Comparison of ENCODE assay signal across 8 cellular contexts in genomic region chr6:15661815-15662245, GRCh38. TPM values are rescaled to one million over a fixed set of nuclear protein-coding genes. Genes with fewer than 3 reads are reported as not detected.
DNase-seq lines count a peak whose midpoint lies in the region; ATAC-seq and TF ChIP-seq lines count a peak whose summit lies in the region.

No MANE protein-coding gene starts in this region.

- CTCF ChIA-PET in SK-N-SH (lab: Yijun Ruan, JAX) (interaction anchor here (0.6 to 1.0 kb wide), 2 partner anchors 180 to 467 kb away, joined by 3 read pairs; partner anchors contain the start of gene MYLIP), T-cell (lab: Charles Lee) (interaction anchor here in 1 of 2 donors (1.2 kb wide), 1 partner anchor 15 kb away, joined by 3 read pairs; no protein-coding TSS in a partner anchor)

- 38% methylated on average over 10 of the region's 16 CpGs for WGBS in SK-N-SH (ENCODE audit: low lambda C conversion rate)
- 20% methylated on average over 16 of the region's 16 CpGs for WGBS in smooth muscle cell (ENCODE audit: low lambda C conversion rate)

- TF ChIP-seq EP300 in SK-N-SH (IDR thresholded peaks at IDR 0.05; ENCODE audit: borderline replicate concordance in 1 of 2, low read depth in 1 of 2, low read length in 1 of 2), result no peak

- H3K4me2 ChIP-seq in SK-N-SH (peak overlapping the region; percentile 95), smooth muscle cell (peak overlapping the region; percentile 97)

- no peaks in the 10 kb centered on the region for H3K9me3 ChIP-seq in SK-N-SH
- no peaks in the 10 kb centered on the region for H3K9me3 ChIP-seq in right atrium auricular region
- no peaks in the 10 kb centered on the region for H3K9me3 ChIP-seq in smooth muscle cell (replicated peaks; ENCODE audit: low read depth)

- ATAC-seq in SK-N-SH treated with all-trans-retinoic acid at 6 μM for 48 hours (no peak; the same call in 2 of the 3 replicates), T-cell (replicated peaks in 1 of 4) (no peak)

- H3K27me3 ChIP-seq in SK-N-SH (ENCODE audit: insufficient read depth) (no peaks in the 10 kb centered on the region), right atrium auricular region (no peaks in the 10 kb centered on the region), smooth muscle cell (ENCODE audit: low read depth) (no peaks in the 10 kb centered on the region)

- no peaks in the 10 kb centered on the region for H3K27me3 Mint-ChIP-seq in T-cell

- POLR2A ChIA-PET in SK-N-SH (lab: Yijun Ruan, JAX) (no interaction called here), T-cell (lab: Charles Lee) (interaction anchor here in 1 of 2 donors (0.6 kb wide), 1 partner anchor 557 kb away, joined by 3 read pairs; no protein-coding TSS in a partner anchor)

- H3K4me3 Mint-ChIP-seq in T-cell, result peak overlapping the region; percentile 72 to 85 (median 84)

- peak overlapping the region; percentile 32 to 77 for H3K27ac Mint-ChIP-seq in T-cell

- H3K27ac ChIP-seq in SK-N-SH (ENCODE audit: low read depth in 2 of 2, low read length in 1 of 2), result no peak overlapping the region
- peak overlapping the region; percentile 85 to 92 for H3K27ac ChIP-seq in right atrium auricular region
- no peak overlapping the region for H3K27ac ChIP-seq in smooth muscle cell (ENCODE audit: low read depth)

- no peak for TF ChIP-seq CTCF in SK-N-SH (IDR thresholded peaks at IDR 0.05)
- no peak for TF ChIP-seq CTCF in right atrium auricular region (IDR thresholded peaks at IDR 0.05)
- TF ChIP-seq CTCF in smooth muscle cell (IDR thresholded peaks at IDR 0.05; ENCODE audit: borderline replicate concordance, insufficient read depth, poor library complexity, severe bottlenecking), result no peak

- H3K4me1 Mint-ChIP-seq in T-cell, result peaks cover 42 to 46% (median 45%) of the 10 kb centered on the region in 3 donors

- no peak for TF ChIP-seq RAD21 in SK-N-SH (IDR thresholded peaks at IDR 0.05; ENCODE audit: low read length)

- H4K20me1 ChIP-seq in SK-N-SH (ENCODE audit: insufficient read depth) (no peaks in the 10 kb centered on the region), smooth muscle cell (ENCODE audit: low read depth) (peaks cover 5% of the 10 kb centered on the region)

- H2AFZ ChIP-seq in SK-N-SH (ENCODE audit: low read depth) (peak overlapping the region; percentile 81; the same call in 1 of the 2 replicates), smooth muscle cell (ENCODE audit: low read depth) (peak overlapping the region; percentile 97)

- H3K36me3 ChIP-seq in SK-N-SH (replicated peaks in 1 of 2; ENCODE audit: control insufficient read depth in 1 of 2, insufficient read depth in 2 of 2, low read length in 1 of 2) (peaks cover 3 to 6% of the 10 kb centered on the region in 2 experiments), right atrium auricular region (no peaks in the 10 kb centered on the region), smooth muscle cell (ENCODE audit: low read depth) (no peaks in the 10 kb centered on the region)

- H3K9ac ChIP-seq in SK-N-SH (peak overlapping the region; percentile 63), smooth muscle cell (ENCODE audit: low read depth) (peak overlapping the region; percentile 49)

- H3K4me3 ChIP-seq in SK-N-SH (ENCODE audit: low read depth in 2 of 2, low read length in 1 of 2) (peak overlapping the region; percentile 79 to 86), right atrium auricular region (peak overlapping the region; percentile 89 to 93), smooth muscle cell (peak overlapping the region; percentile 86)

- peaks cover 8% of the 10 kb centered on the region for H3K36me3 Mint-ChIP-seq in T-cell

- no peak for DNase-seq in SK-N-SH
- DNase-seq in T-cell, result no peak
- no peak for DNase-seq in right atrium auricular region (ENCODE audit: low spot score)
- no peak for DNase-seq in smooth muscle cell (lab: John Stamatoyannopoulos, UW; ENCODE audit: unreplicated experiment)
- no peak for DNase-seq in NCI-H1092 treated with DMSO at 0.1 percent for 48 hours (lab: John Stamatoyannopoulos, UW)
- no peak for DNase-seq in OCI-M2 (lab: John Stamatoyannopoulos, UW; ENCODE audit: unreplicated experiment)
- no peak for DNase-seq in NCI-H2029 (lab: John Stamatoyannopoulos, UW)

- H3K9me3 Mint-ChIP-seq in T-cell, result no peaks in the 10 kb centered on the region

- H3K4me1 ChIP-seq in SK-N-SH (ENCODE audit: control insufficient read depth in 1 of 2, insufficient read depth in 2 of 2, low read depth in 1 of 2, low read length in 1 of 2) (peaks cover 0 to 10% of the 10 kb centered on the region in 2 experiments; a peak in 1 of 4 replicates), right atrium auricular region (peaks cover 0 to 8% of the 10 kb centered on the region in 2 donors), smooth muscle cell (ENCODE audit: low read depth) (peaks cover 18% of the 10 kb centered on the region)

- no peaks in the 10 kb centered on the region for H3K9me2 ChIP-seq in SK-N-SH

- H3F3A ChIP-seq in SK-N-SH (replicated peaks; ENCODE audit: insufficient read depth) (no peaks in the 10 kb centered on the region), smooth muscle cell (ENCODE audit: low read depth) (no peaks in the 10 kb centered on the region)

- H3K79me2 ChIP-seq in SK-N-SH (ENCODE audit: insufficient read depth) (peaks cover 14% of the 10 kb centered on the region), smooth muscle cell (ENCODE audit: low read depth) (no peaks in the 10 kb centered on the region)

TF ChIP-seq in SK-N-SH, 30 proteins besides CTCF, POLR2A, EP300 and RAD21 (continues in another document):
- TF ChIP-seq TCF12 (IDR thresholded peaks at IDR 0.05), result no peak
- TF ChIP-seq NFIC (IDR thresholded peaks at IDR 0.05; ENCODE audit: borderline replicate concordance), result no peak
- no peak for TF ChIP-seq MEF2A (IDR thresholded peaks at IDR 0.05; ENCODE audit: borderline replicate concordance, low read depth)
- no peak for TF ChIP-seq SIN3A (IDR thresholded peaks at IDR 0.05; ENCODE audit: borderline replicate concordance, low read depth, low read length)
- no peak for TF ChIP-seq NRF1 (IDR thresholded peaks at IDR 0.05; ENCODE audit: low read depth, low read length)
- no peak for TF ChIP-seq MXI1 (IDR thresholded peaks at IDR 0.05; ENCODE audit: low read depth, low read length)
- TF ChIP-seq IRF3 (IDR thresholded peaks at IDR 0.05; ENCODE audit: low read depth, low read length), result no peak
- TF ChIP-seq RCOR1 (IDR thresholded peaks at IDR 0.05; ENCODE audit: low read length), result no peak
- no peak for TF ChIP-seq USF2 (IDR thresholded peaks at IDR 0.05; ENCODE audit: borderline replicate concordance, low read depth, low read length)
- TF ChIP-seq CHD2 (IDR thresholded peaks at IDR 0.05; ENCODE audit: low read length, partially characterized antibody), result no peak

TF ChIP-seq in SK-N-SH treated with all-trans-retinoic acid at 6 μM for 48 hours, 23 proteins besides CTCF, POLR2A, EP300 and RAD21 (continues in another document):
- TF ChIP-seq TOX (CRISPR knock-in tag; IDR thresholded peaks at IDR 0.05; ENCODE audit: borderline replicate concordance) (no peak), OSR1 (CRISPR knock-in tag; IDR thresholded peaks at IDR 0.05) (no peak), RARB (CRISPR knock-in tag; IDR thresholded peaks at IDR 0.05) (no peak), ESRRG (CRISPR knock-in tag; IDR thresholded peaks at IDR 0.05) (no peak), CSDC2 (CRISPR knock-in tag; IDR thresholded peaks at IDR 0.05) (no peak), CSRNP3 (CRISPR knock-in tag; IDR thresholded peaks at IDR 0.05) (no peak), ARNTL (CRISPR knock-in tag; IDR thresholded peaks at IDR 0.05; ENCODE audit: borderline replicate concordance, low read depth) (no peak), POU6F1 (CRISPR knock-in tag; IDR thresholded peaks at IDR 0.05; ENCODE audit: borderline replicate concordance, low read depth) (no peak), GLIS3 (CRISPR knock-in tag; IDR thresholded peaks at IDR 0.05) (no peak), TCF4 (CRISPR knock-in tag; IDR thresholded peaks at IDR 0.05; ENCODE audit: borderline replicate concordance) (no peak), ZNF8 (CRISPR knock-in tag; IDR thresholded peaks at IDR 0.05) (no peak)

RNA-seq across cellular contexts. Expression of gene DTNBP1, which starts 1.0 kb away (rescaled TPM):
- 18.4 and 19.7 TPM in 2 replicates for polyA plus RNA-seq in SK-N-SH (2012; rRNA removed)
- polyA plus RNA-seq in SK-N-SH (2012; cell fraction: cytosol; rRNA removed), result 15.4 and 18.8 TPM in 2 replicates
- polyA plus RNA-seq in SK-N-SH (2012; cell fraction: nucleus; rRNA removed), result 15.6 and 16.7 TPM in 2 replicates
- 10 to 100 TPM; 18.7 to 25.4 (median 19.9) TPM for total RNA-seq in T-cell
- 10 to 100 TPM in 1 of 2 donors, 1 to 10 TPM in 1; 6.3 to 25.0 TPM for total RNA-seq in right atrium auricular region
- 13.9 and 24.2 TPM in 2 replicates for total RNA-seq in smooth muscle cell
- polyA plus RNA-seq in smooth muscle cell, result 11.9 and 14.6 TPM in 2 replicates

Comparison
In these comparisons a context has a peak if more than half of its experiments do, and no peak if none do; other contexts are left out.
1. H3K27ac ChIP-seq: peak in right atrium auricular region (2 of 2); none in SK-N-SH (0 of 2) and smooth muscle cell (single experiment).
2. Peak in every context shown above with its lines, with median percentiles within 50 percentile points of each other: H3K4me3 ChIP-seq.